ENCODE assay signal across 1 cellular context in the genomic region with DNA sequence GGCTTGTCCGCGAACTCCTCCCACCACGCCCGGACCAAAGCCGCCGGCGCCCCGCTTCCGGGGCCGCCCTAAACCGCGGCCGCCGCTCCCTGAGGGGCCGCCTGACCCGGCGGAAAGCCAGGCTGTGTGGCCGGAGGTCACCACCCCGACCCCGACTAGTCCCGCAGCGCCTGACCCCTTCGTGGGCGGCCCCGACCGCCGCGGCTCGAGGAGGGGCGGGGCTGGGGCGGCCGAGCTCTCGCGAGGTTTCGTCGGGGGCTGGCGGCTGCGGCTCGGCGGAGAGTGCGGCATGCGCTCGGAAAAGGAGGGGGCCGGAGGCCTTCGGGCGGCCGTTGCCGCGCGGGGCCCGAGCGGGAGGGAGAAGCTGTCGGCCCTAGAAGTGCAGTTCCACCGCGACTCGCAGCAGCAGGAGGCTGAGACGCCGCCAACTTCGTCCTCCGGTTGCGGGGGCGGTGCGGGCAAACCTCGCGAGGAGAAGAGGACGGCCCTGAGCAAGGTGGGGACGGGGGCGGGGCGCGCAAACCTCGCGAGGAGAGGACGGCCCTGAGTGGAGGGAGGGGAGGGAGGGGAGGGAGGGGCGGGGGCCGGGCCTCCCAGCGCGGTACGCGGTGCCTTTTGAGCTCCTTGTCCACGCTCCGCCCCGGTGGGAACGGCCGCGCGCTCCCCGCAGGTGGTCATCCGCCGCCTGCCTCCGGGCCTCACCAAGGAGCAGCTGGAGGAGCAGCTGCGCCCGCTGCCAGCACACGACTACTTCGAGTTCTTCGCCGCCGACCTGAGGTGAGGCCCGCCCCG.
TF ChIP-seq lines count a peak whose summit lies in the region.

TSS of gene UPF3A (plus strand) at position 251 of the 792 bp plus-strand sequence. CDS start at position 290, 39 bp downstream.

TF ChIP-seq in HEK293, 187 proteins besides CTCF, POLR2A, EP300 and RAD21 (continued from another document):
- TF ChIP-seq ZNF449 (tag by site-specific recombination; IDR thresholded peaks at IDR 0.05) = no peak
- TF ChIP-seq KLF17 (tag by site-specific recombination; IDR thresholded peaks at IDR 0.05) = peak; percentile 57; the same call in 1 of the 2 replicates
- no peak for TF ChIP-seq ZNF692 (tag by site-specific recombination; IDR thresholded peaks at IDR 0.05)
- peak; percentile 51; the same call in 1 of the 2 replicates for TF ChIP-seq IKZF3 (tag by site-specific recombination; IDR thresholded peaks at IDR 0.05)
- 0 out of 2 replicates have a peak, but pooled peaks have one; percentile 70 for TF ChIP-seq ZSCAN30 (tag by site-specific recombination; IDR thresholded peaks at IDR 0.05)
- no peak for TF ChIP-seq ZNF830 (tag by site-specific recombination; IDR thresholded peaks at IDR 0.05; ENCODE audit: low read depth)
